Comparison of ENCODE assay signal across 8 cellular contexts in genomic region chr2:78423631-78424030, GRCh38.
"Had no signal": no experiment of that assay in that cellular context is flagged by ENCODE, and none has a peak within 500 bp of the region (broad histone marks: within the 10 kb centered on the region; RNA-seq: fewer than 3 reads in every experiment).

No MANE protein-coding gene starts in this region.

- H3K4me3 ChIP-seq: GM12878 had no signal

- ATAC-seq: GM12878 had no signal

- FAIRE-seq: G401.6, GM12878, GM12891, GM12892, GM18507, GM19239 had no signal

- DNase-seq: GDM1, GF-D8 had no signal
